Comparison of ENCODE assay signal across 13 cellular contexts in the genomic region with DNA sequence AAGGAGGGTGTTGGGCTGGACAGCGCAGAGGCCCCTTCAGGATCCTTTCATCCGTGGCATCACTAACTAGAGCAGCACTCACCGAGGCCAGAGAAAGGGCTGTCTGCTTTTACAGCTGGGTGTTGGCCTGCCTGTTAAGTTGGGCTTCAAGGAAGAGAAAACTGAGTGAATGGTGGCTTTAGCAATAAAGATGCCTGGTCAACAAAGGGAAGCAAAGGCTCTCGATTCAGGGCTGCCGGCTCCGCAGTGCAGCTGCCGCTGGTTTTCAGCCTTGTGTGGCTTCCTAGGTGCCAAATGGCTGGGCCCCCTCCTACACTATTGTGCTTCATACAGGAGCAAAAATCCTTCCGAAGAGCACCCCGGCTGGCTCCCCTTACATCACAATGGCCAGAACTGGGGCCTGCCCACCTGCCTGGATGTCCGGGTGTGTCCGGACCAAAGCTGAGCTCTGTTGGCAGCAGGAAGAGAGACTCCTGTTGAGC.
DNase-seq lines count a peak whose midpoint lies in the region; ATAC-seq and TF ChIP-seq lines count a peak whose summit lies in the region.
"Had no signal": no experiment of that assay in that cellular context is flagged by ENCODE, and none has a peak within 500 bp of the region (broad histone marks: within the 10 kb centered on the region; RNA-seq: fewer than 3 reads in every experiment).

No MANE protein-coding gene starts in this region.

- H3K4me1 ChIP-seq in esophagus muscularis mucosa (no peaks in the 10 kb centered on the region), thyroid gland (peaks cover 26 to 27% of the 10 kb centered on the region in 2 donors)
- H3K4me1 ChIP-seq: Peyer's patch had no signal

- TF ChIP-seq CTCF in esophagus muscularis mucosa (IDR thresholded peaks at IDR 0.05) (no peak), thyroid gland (IDR thresholded peaks at IDR 0.05) (no peak)

- ATAC-seq in HG02571 (IDR thresholded peaks at IDR 0.05; ENCODE audit: unreplicated experiment), result no peak

- H3K27me3 ChIP-seq in esophagus muscularis mucosa (peaks cover 0 to 44% (median 0%) of the 10 kb centered on the region in 4 donors), thyroid gland (no peaks in the 10 kb centered on the region)
- H3K27me3 ChIP-seq: BLaER1 treated with 17β-estradiol and CSF1 and Interleukin-3, amounts not matched to agents 10 nM and 100 nM; Peyer's patch had no signal

- H3K36me3 ChIP-seq in esophagus muscularis mucosa, result no peaks in the 10 kb centered on the region
- H3K36me3 ChIP-seq in thyroid gland, result no peaks in the 10 kb centered on the region
- H3K36me3 ChIP-seq: BLaER1 treated with 17β-estradiol and CSF1 and Interleukin-3, amounts not matched to agents 10 nM and 100 nM; Peyer's patch had no signal

- no peak overlapping the region for H3K27ac ChIP-seq in esophagus muscularis mucosa (replicated peaks in 1 of 4)
- H3K27ac ChIP-seq in thyroid gland, result peak overlapping the region; percentile 52 to 69 (median 61)
- H3K27ac ChIP-seq: BLaER1 treated with 17β-estradiol and CSF1 and Interleukin-3, amounts not matched to agents 10 nM and 100 nM; HL-60; Peyer's patch had no signal

- DNase-seq in DMS53 (lab: John Stamatoyannopoulos, UW) (peak; percentile 17), DMS53 treated with DMSO at 0.1 percent for 48 hours (lab: John Stamatoyannopoulos, UW; ENCODE audit: unreplicated experiment) (no peak), NCI-H1092 (lab: John Stamatoyannopoulos, UW) (peak; percentile 72), esophagus muscularis mucosa (ENCODE audit: extremely low spot score) (peak; percentile 82), thyroid gland (peak; percentile 86 to 88), AG08395 (ENCODE audit: low spot score) (no peak)
- DNase-seq in activated CD4-positive, alpha-beta T cell treated with anti-CD3 and anti-CD28 coated beads for 1 hour, result no peak
- DNase-seq: NCI-H2171, Peyer's patch, Right ventricle myocardium superior had no signal

- H3K9me3 ChIP-seq in esophagus muscularis mucosa (no peaks in the 10 kb centered on the region), thyroid gland (no peaks in the 10 kb centered on the region)
- H3K9me3 ChIP-seq: BLaER1 treated with 17β-estradiol and CSF1 and Interleukin-3, amounts not matched to agents 10 nM and 100 nM; Peyer's patch had no signal

- no peak overlapping the region for H3K4me3 ChIP-seq in esophagus muscularis mucosa
- H3K4me3 ChIP-seq in thyroid gland (replicated peaks in 1 of 3), result no peak overlapping the region
- H3K4me3 ChIP-seq: BLaER1 treated with 17β-estradiol and CSF1 and Interleukin-3, amounts not matched to agents 10 nM and 100 nM; Peyer's patch had no signal

- no peak for TF ChIP-seq EP300 in esophagus muscularis mucosa (IDR thresholded peaks at IDR 0.05)

- TF ChIP-seq POLR2A in esophagus muscularis mucosa (IDR thresholded peaks at IDR 0.05; ENCODE audit: low read depth) (no peak), thyroid gland (IDR thresholded peaks at IDR 0.05) (peak in 1 of 2 donors; percentile 16)

- intact Hi-C loops in esophagus muscularis mucosa (cut with DNase I) (no loop called here), thyroid gland (cut with DNase I) (no loop called here)

- WGBS in esophagus muscularis mucosa, result 78% methylated on average over 11 of the region's 11 CpGs
- WGBS in thyroid gland, 2 donors, result 31 to 35% methylated on average over 9 to 11 of the region's 11 CpGs

Comparison
In these comparisons a context has a peak if more than half of its experiments do, and no peak if none do; other contexts are left out.
1. DNase-seq: peak in DMS53 (single experiment), NCI-H1092 (single experiment), esophagus muscularis mucosa (single experiment) and thyroid gland (2 of 2); none in DMS53 treated with DMSO at 0.1 percent for 48 hours (single experiment), activated CD4-positive, alpha-beta T cell treated with anti-CD3 and anti-CD28 coated beads for 1 hour (single experiment) and AG08395 (single experiment).
2. H3K27ac ChIP-seq: peak in thyroid gland (3 of 3); none in esophagus muscularis mucosa (0 of 4).